ENCODE assay signal across 11 cellular contexts in genomic region chr9:2120926-2121689, GRCh38.
A peak's percentile ranks its signal among the peaks of the same experiment; 100 is the strongest.
DNase-seq lines count a peak whose midpoint lies in the region; ATAC-seq and TF ChIP-seq lines count a peak whose summit lies in the region.
"Had no signal": no experiment of that assay in that cellular context is flagged by ENCODE, and none has a peak within 500 bp of the region (broad histone marks: within the 10 kb centered on the region; RNA-seq: fewer than 3 reads in every experiment).

No MANE protein-coding gene starts in this region.

- H3F3A ChIP-seq in GM23248 (ENCODE audit: insufficient read depth) (0 out of 2 replicates have a peak, but pooled peaks cover 3% of the 10 kb centered on the region), SK-N-SH (replicated peaks; ENCODE audit: insufficient read depth) (peaks cover 6% of the 10 kb centered on the region)

- H3K4me3 ChIP-seq in GM23248 (no peak overlapping the region), SK-N-SH (ENCODE audit: low read depth in 2 of 2, low read length in 1 of 2) (no peak overlapping the region), fibroblast of pulmonary artery (replicated peaks; ENCODE audit: low read depth, low read length) (no peak overlapping the region)

- no peak overlapping the region for H2AFZ ChIP-seq in GM23248
- no peak overlapping the region for H2AFZ ChIP-seq in SK-N-SH (ENCODE audit: low read depth)

- H3K4me2 ChIP-seq in GM23248 (ENCODE audit: unreplicated experiment), result peak overlapping the region; percentile 21
- no peak overlapping the region for H3K4me2 ChIP-seq in SK-N-SH

- POLR2A ChIA-PET in SK-N-SH (lab: Yijun Ruan, JAX), result no interaction called here

- H3K9ac ChIP-seq in GM23248 (no peak overlapping the region), SK-N-SH (no peak overlapping the region)

- H3K27me3 ChIP-seq in GM23248 (replicated peaks; ENCODE audit: insufficient read depth) (no peaks in the 10 kb centered on the region), SK-N-SH (ENCODE audit: insufficient read depth) (no peaks in the 10 kb centered on the region)

- CTCF ChIA-PET in SK-N-SH (lab: Yijun Ruan, JAX), result interaction anchor here (1.0 to 6.0 kb wide), 2 partner anchors 11 to 720 kb away, joined by 4 to 36 read pairs; no protein-coding TSS in a partner anchor

- intact Hi-C loops in sciatic nerve (cut with DNase I), result no loop called here

- H3K27ac ChIP-seq in GM23248 (no peak overlapping the region), SK-N-SH (ENCODE audit: low read depth in 2 of 2, low read length in 1 of 2) (peak overlapping the region; percentile 42 to 50; a peak in 3 of 4 replicates)

- 54 to 62% methylated on average over 3 of the region's 3 CpGs for WGBS in GM23248 (ENCODE audit: low coverage in 1 of 2, low lambda C conversion rate in 2 of 2, missing lambda C conversion rate in 2 of 2), 2 experiments
- WGBS in SK-N-SH (ENCODE audit: low lambda C conversion rate), result 66% methylated on average over 3 of the region's 3 CpGs

- peak; percentile 47 for ATAC-seq in sciatic nerve
- ATAC-seq in GM21723 (IDR thresholded peaks at IDR 0.05; ENCODE audit: unreplicated experiment), result no peak
- ATAC-seq in GM21381 (IDR thresholded peaks at IDR 0.05; ENCODE audit: unreplicated experiment), result no peak

- H3K79me2 ChIP-seq in GM23248 (ENCODE audit: insufficient read depth) (peaks cover 7% of the 10 kb centered on the region; the same call in 1 of the 2 replicates), SK-N-SH (ENCODE audit: insufficient read depth) (no peaks in the 10 kb centered on the region)

- DNase-seq in GM23248 (peak; percentile 56), SK-N-SH (no peak), fibroblast of pulmonary artery (ENCODE audit: low read depth) (peak; percentile 63), sciatic nerve (ENCODE audit: low spot score) (no peak), NCI-H524 (lab: John Stamatoyannopoulos, UW) (no peak), NCI-H2081 (lab: John Stamatoyannopoulos, UW) (no peak)
- DNase-seq: amygdala, NCI-H1694, occipital lobe had no signal

- H3K9me2 ChIP-seq in GM23248 (ENCODE audit: insufficient read depth) (no peaks in the 10 kb centered on the region), SK-N-SH (no peaks in the 10 kb centered on the region)

- H3K9me3 ChIP-seq in GM23248 (ENCODE audit: low read depth) (no peaks in the 10 kb centered on the region), SK-N-SH (no peaks in the 10 kb centered on the region)

- in situ Hi-C loops in GM23248 (cut with MboI), result no loop called here

- TF ChIP-seq CTCF in SK-N-SH (IDR thresholded peaks at IDR 0.05) (peak; percentile 47), fibroblast of pulmonary artery (IDR thresholded peaks at IDR 0.05; ENCODE audit: low read length, missing control alignments) (peak; percentile 31)

- H3K4me1 ChIP-seq in GM23248 (ENCODE audit: insufficient read depth) (peaks cover 18% of the 10 kb centered on the region), SK-N-SH (ENCODE audit: control insufficient read depth in 1 of 2, insufficient read depth in 2 of 2, low read depth in 1 of 2, low read length in 1 of 2) (peaks cover 0 to 14% of the 10 kb centered on the region in 2 experiments; a peak in 2 of 4 replicates)

- TF ChIP-seq EP300 in SK-N-SH (IDR thresholded peaks at IDR 0.05; ENCODE audit: borderline replicate concordance in 1 of 2, low read depth in 1 of 2, low read length in 1 of 2), result no peak

- no peaks in the 10 kb centered on the region for H4K20me1 ChIP-seq in GM23248 (ENCODE audit: insufficient read depth)
- H4K20me1 ChIP-seq in SK-N-SH (ENCODE audit: insufficient read depth), result no peaks in the 10 kb centered on the region

- H3K36me3 ChIP-seq in GM23248 (ENCODE audit: low read depth) (peaks cover 6% of the 10 kb centered on the region; the same call in 1 of the 2 replicates), SK-N-SH (replicated peaks in 1 of 2; ENCODE audit: control insufficient read depth in 1 of 2, insufficient read depth in 2 of 2, low read length in 1 of 2) (peaks cover 18 to 24% of the 10 kb centered on the region in 2 experiments)

- no peak for TF ChIP-seq RAD21 in SK-N-SH (IDR thresholded peaks at IDR 0.05; ENCODE audit: low read length)

TF ChIP-seq in SK-N-SH, 30 proteins besides CTCF, POLR2A, EP300 and RAD21:
- 0 out of 2 replicates have a peak, but pooled peaks have one; percentile 12 for TF ChIP-seq FOSL2 (IDR thresholded peaks at IDR 0.05; ENCODE audit: borderline replicate concordance, low read depth)
- TF ChIP-seq PBX3 (IDR thresholded peaks at IDR 0.05), result no peak
- peak; percentile 64 for TF ChIP-seq NFIC (IDR thresholded peaks at IDR 0.05; ENCODE audit: borderline replicate concordance)
TF ChIP-seq in SK-N-SH: peak in this region for 2.

Comparison
In these comparisons a context has a peak if more than half of its experiments do, and no peak if none do; other contexts are left out.
1. DNase-seq: peak in GM23248 (single experiment) and fibroblast of pulmonary artery (single experiment); none in SK-N-SH (single experiment), sciatic nerve (single experiment), NCI-H524 (0 of 2) and NCI-H2081 (0 of 2).